Comparison of ENCODE assay signal across 8 cellular contexts in the genomic region with DNA sequence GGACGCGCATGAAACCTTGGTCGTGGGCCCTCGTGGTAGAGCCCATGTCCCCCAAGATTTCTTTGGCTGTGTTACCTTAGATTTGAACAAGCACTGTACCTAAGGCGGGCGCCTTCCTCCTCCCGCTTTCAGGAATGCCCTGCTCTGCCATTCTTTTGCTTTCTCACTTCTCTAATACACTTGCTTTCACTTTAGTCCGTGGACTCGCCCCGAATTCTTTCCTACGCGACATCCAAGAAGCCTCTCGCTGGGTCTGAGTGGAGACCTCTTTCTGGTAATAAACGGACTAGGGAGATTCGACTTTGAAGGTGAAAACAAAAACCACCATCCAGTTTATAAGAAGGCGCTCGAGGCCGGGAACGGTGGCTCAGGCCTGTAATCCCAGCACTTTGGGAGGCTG. TPM values are rescaled to one million over a fixed set of nuclear protein-coding genes. Genes with fewer than 3 reads are reported as not detected.
DNase-seq lines count a peak whose midpoint lies in the region; ATAC-seq lines count a peak whose summit lies in the region.

No MANE protein-coding gene starts in this region.

- DNase-seq in HT-29 (ENCODE audit: low spot score), result peak; percentile 42
- DNase-seq in astrocyte of the hippocampus (ENCODE audit: low read depth, low spot score), result peak; percentile 40
- DNase-seq in A172 (ENCODE audit: low spot score), result no peak

- ATAC-seq in HG03469 (IDR thresholded peaks at IDR 0.05; ENCODE audit: unreplicated experiment) (no peak), GM21619 (IDR thresholded peaks at IDR 0.05; ENCODE audit: unreplicated experiment) (no peak), GM21825 (IDR thresholded peaks at IDR 0.05; ENCODE audit: unreplicated experiment) (no peak)

- WGBS in mesodermal cell (ENCODE audit: insufficient coverage in 2 of 2), 2 experiments, result 54 to 73% methylated on average over 11 of the region's 19 CpGs

- H3K9me3 ChIP-seq in mesodermal cell (ENCODE audit: control insufficient read depth, low read length), result no peaks in the 10 kb centered on the region

- H3K36me3 ChIP-seq in ACC112 (ENCODE audit: insufficient read depth, low read length) (peaks cover 4% of the 10 kb centered on the region; the same call in 1 of the 2 replicates), mesodermal cell (ENCODE audit: control insufficient read depth, insufficient read depth, low read length) (peaks cover 30% of the 10 kb centered on the region)

- H3K4me3 ChIP-seq in ACC112 (ENCODE audit: low read depth, low read length), result peak overlapping the region; percentile 96
- H3K4me3 ChIP-seq in mesodermal cell (ENCODE audit: extremely low read depth, insufficient read depth, low read length, poor library complexity, severe bottlenecking), result peak overlapping the region; percentile 80

- H3K27ac ChIP-seq in ACC112 (ENCODE audit: low read depth, low read length) (peak overlapping the region; percentile 91), mesodermal cell (ENCODE audit: low read depth, low read length, severe bottlenecking) (no peak overlapping the region)

- peaks cover 34% of the 10 kb centered on the region for H3K4me1 ChIP-seq in ACC112 (ENCODE audit: control insufficient read depth, insufficient read depth, low read length, unreplicated experiment)
- H3K4me1 ChIP-seq in mesodermal cell (ENCODE audit: control insufficient read depth, insufficient read depth, low read length, poor library complexity, severe bottlenecking), result peaks cover 56% of the 10 kb centered on the region

- H3K27me3 ChIP-seq in ACC112 (ENCODE audit: insufficient read depth, low read length), result no peaks in the 10 kb centered on the region

- peaks cover 67% of the 10 kb centered on the region for H3K79me2 ChIP-seq in ACC112 (ENCODE audit: control insufficient read depth, insufficient read depth, low read length, unreplicated experiment)

- no peak overlapping the region for H2AFZ ChIP-seq in ACC112 (ENCODE audit: low read length, unreplicated experiment)

RNA-seq across cellular contexts. Expression of gene NUP50, which starts 1.2 kb away (rescaled TPM):
- total RNA-seq in HT-29 (2014; rRNA removed; shearing (Covaris generic)), result 70.9 and 121 TPM in 2 replicates
- 49.6 TPM for polyA plus RNA-seq in mesodermal cell (2013, experiment 1 of 2)
- 58.2 TPM for polyA plus RNA-seq in mesodermal cell (2013, experiment 2 of 2)
- 45.7 and 51.5 TPM in 2 replicates for total RNA-seq in A172 (2014; rRNA removed; shearing (Covaris generic))
